In genomic region chr1:145978860-145979745, GRCh38 we compare ENCODE assay signal across 8 cellular contexts. TPM values are rescaled to one million over a fixed set of nuclear protein-coding genes. Genes with fewer than 3 reads are reported as not detected.
DNase-seq lines count a peak whose midpoint lies in the region; ATAC-seq and TF ChIP-seq lines count a peak whose summit lies in the region.

No MANE protein-coding gene starts in this region.

- H3K9me3 Mint-ChIP-seq in activated naive CD4-positive, alpha-beta T cell treated with anti-CD3 and anti-CD28 coated beads, Interleukin-2, amount 50 U/mL, for 72 hours: no peaks in the 10 kb centered on the region
- no peaks in the 10 kb centered on the region for H3K9me3 Mint-ChIP-seq in type B pancreatic cell

- ATAC-seq in activated naive CD4-positive, alpha-beta T cell treated with anti-CD3 and anti-CD28 coated beads, Interleukin-2, amount 50 U/mL, for 72 hours: peak; percentile 88 to 89

- H3K9me2 ChIP-seq in Loucy (replicated peaks; ENCODE audit: low read depth, low read length): no peaks in the 10 kb centered on the region

- no peaks in the 10 kb centered on the region for H3K36me3 Mint-ChIP-seq in activated naive CD4-positive, alpha-beta T cell treated with anti-CD3 and anti-CD28 coated beads, Interleukin-2, amount 50 U/mL, for 72 hours
- H3K36me3 Mint-ChIP-seq in type B pancreatic cell: no peaks in the 10 kb centered on the region

- no peak overlapping the region for H3K4me3 Mint-ChIP-seq in type B pancreatic cell

- no peaks in the 10 kb centered on the region for H3K36me3 ChIP-seq in H7 (replicated peaks; ENCODE audit: control insufficient read depth, insufficient read depth, low read length)
- H3K36me3 ChIP-seq in Loucy (ENCODE audit: insufficient read depth, low read length): no peaks in the 10 kb centered on the region
- H3K36me3 ChIP-seq in osteoblast (ENCODE audit: insufficient read depth, low read length): no peaks in the 10 kb centered on the region

- H3K27me3 Mint-ChIP-seq in type B pancreatic cell: no peaks in the 10 kb centered on the region

- intact Hi-C loops in head of caudate nucleus (cut with DNase I): no loop called here

- no peaks in the 10 kb centered on the region for H3K79me2 ChIP-seq in Loucy (ENCODE audit: insufficient read depth, low read length)
- H3K79me2 ChIP-seq in osteoblast (ENCODE audit: insufficient read depth, low read length): peaks cover 5% of the 10 kb centered on the region

- H3K4me1 Mint-ChIP-seq in type B pancreatic cell (ENCODE audit: unreplicated experiment): peaks cover 15% of the 10 kb centered on the region

- H3K27ac Mint-ChIP-seq in activated naive CD4-positive, alpha-beta T cell treated with anti-CD3 and anti-CD28 coated beads, Interleukin-2, amount 50 U/mL, for 72 hours: no peak overlapping the region
- no peak overlapping the region for H3K27ac Mint-ChIP-seq in type B pancreatic cell

- H3F3A ChIP-seq in Loucy (ENCODE audit: low read depth): peaks cover 9% of the 10 kb centered on the region; the same call in 1 of the 2 replicates

- no peak overlapping the region for H2AFZ ChIP-seq in Loucy (ENCODE audit: low read length)
- H2AFZ ChIP-seq in osteoblast (ENCODE audit: low read length): peak overlapping the region; percentile 37

- peaks cover 64% of the 10 kb centered on the region for H3K4me1 ChIP-seq in Loucy (ENCODE audit: insufficient read depth, low read length, poor library complexity, severe bottlenecking)
- peaks cover 34% of the 10 kb centered on the region for H3K4me1 ChIP-seq in osteoblast (ENCODE audit: insufficient read depth, low read length)

- no peaks in the 10 kb centered on the region for H4K20me1 ChIP-seq in Loucy (ENCODE audit: insufficient read depth, low read length, poor library complexity, severe bottlenecking)
- H4K20me1 ChIP-seq in osteoblast (ENCODE audit: insufficient read depth, low read length): no peaks in the 10 kb centered on the region

- in situ Hi-C loops in G401 (cut with HindIII; ENCODE audit: low sequenced_read_pairs): no loop called here
- in situ Hi-C loops in SK-MEL-5 (cut with HindIII; ENCODE audit: low pct_unique_long_range_greater_than_20kb, low sequenced_read_pairs): no loop called here

- peak; percentile 99 for DNase-seq in G401 (ENCODE audit: low spot score)
- peak; percentile 79 for DNase-seq in H7
- DNase-seq in SK-MEL-5 (ENCODE audit: low read depth, low spot score): peak; percentile 90
- peak; percentile 73 to 91 for DNase-seq in activated naive CD4-positive, alpha-beta T cell treated with anti-CD3 and anti-CD28 coated beads, Interleukin-2, amount 50 U/mL, for 72 hours (ENCODE audit: low spot score in 2 of 2)
- peak; percentile 51 to 97 (median 89) for DNase-seq in head of caudate nucleus
- peak; percentile 97 for DNase-seq in osteoblast (ENCODE audit: insufficient read length, low spot score, missing footprints)
- peak; percentile 82 for DNase-seq in type B pancreatic cell (ENCODE audit: extremely low spot score, unreplicated experiment)

- H3K9me3 ChIP-seq in Loucy (ENCODE audit: insufficient read depth, low read depth, low read length) (no peaks in the 10 kb centered on the region), osteoblast (ENCODE audit: low read depth, low read length) (no peaks in the 10 kb centered on the region)

- peak overlapping the region; percentile 95 for H3K27ac ChIP-seq in osteoblast (ENCODE audit: low read depth, low read length)

- peak overlapping the region; percentile 84 for H3K9ac ChIP-seq in Loucy (ENCODE audit: low read depth, low read length, poor library complexity, severe bottlenecking)

- H3K27me3 ChIP-seq in H7 (ENCODE audit: control insufficient read depth, insufficient read depth, low read length) (peaks cover 2% of the 10 kb centered on the region; the same call in 1 of the 2 replicates), Loucy (ENCODE audit: insufficient read depth, low read length, poor library complexity, severe bottlenecking) (no peaks in the 10 kb centered on the region), osteoblast (ENCODE audit: insufficient read depth, low read length) (no peaks in the 10 kb centered on the region)

- H3K4me2 ChIP-seq in Loucy (ENCODE audit: low read depth, low read length, poor library complexity, severe bottlenecking) (peak overlapping the region; percentile 87), osteoblast (ENCODE audit: insufficient read depth, low read length) (peak overlapping the region; percentile 79)

- H3K4me3 ChIP-seq in H7 (ENCODE audit: insufficient read depth, low read depth, low read length) (peak overlapping the region; percentile 15), Loucy (ENCODE audit: low read length, poor library complexity, severe bottlenecking) (peak overlapping the region; percentile 70), osteoblast (ENCODE audit: insufficient read depth, low read length) (peak overlapping the region; percentile 51)

- TF ChIP-seq CTCF in Loucy (conservative IDR thresholded peaks at IDR 0.05; ENCODE audit: low read length) (peak; percentile 69), osteoblast (IDR thresholded peaks at IDR 0.05; ENCODE audit: extremely low read depth, low read depth, low read length) (peak; percentile 38), type B pancreatic cell (conservative IDR thresholded peaks at IDR 0.05) (peak; percentile 47)

RNA-seq across cellular contexts. Expression of gene POLR3GL, which starts 14.6 kb away (rescaled TPM):
- total RNA-seq in G401 (2014; rRNA removed; shearing (Covaris generic)): 13.4 and 13.5 TPM in 2 replicates
- total RNA-seq in H7 (2014; rRNA removed; shearing (Covaris generic)): 6.3 and 11.6 TPM in 2 replicates
- 25.8 and 26.0 TPM in 2 replicates for total RNA-seq in SK-MEL-5 (2014; rRNA removed; shearing (Covaris generic))
- polyA plus RNA-seq in SK-MEL-5 (2015; cell fraction: cytosol; rRNA removed): 26.6 and 34.6 TPM in 2 replicates
- polyA plus RNA-seq in SK-MEL-5 (2015; cell fraction: nucleus; rRNA removed): 38.5 and 43.6 TPM in 2 replicates
- total RNA-seq in activated naive CD4-positive, alpha-beta T cell treated with anti-CD3 and anti-CD28 coated beads, Interleukin-2, amount 50 U/mL, for 72 hours: 10 to 100 TPM; 22.0 to 31.9 TPM
- total RNA-seq in osteoblast: 9.4 and 13.3 TPM in 2 replicates
- total RNA-seq in type B pancreatic cell (ENCODE audit: low replicate concordance): 8.5 and 14.1 TPM in 2 replicates

RNA-seq across cellular contexts. Expression of gene ANKRD34A, which starts 14.7 kb away (rescaled TPM):
- total RNA-seq in G401 (2014; rRNA removed; shearing (Covaris generic)): 2.5 and 16.1 TPM in 2 replicates
- 0.52 and 0.62 TPM in 2 replicates for total RNA-seq in H7 (2014; rRNA removed; shearing (Covaris generic))
- total RNA-seq in SK-MEL-5 (2014; rRNA removed; shearing (Covaris generic)): 1.1 and 1.2 TPM in 2 replicates
- 2.2 and 4.1 TPM in 2 replicates for polyA plus RNA-seq in SK-MEL-5 (2015; cell fraction: cytosol; rRNA removed)
- polyA plus RNA-seq in SK-MEL-5 (2015; cell fraction: nucleus; rRNA removed): 9.3 and 13.0 TPM in 2 replicates
- 1 to 10 TPM; 5.4 to 9.1 TPM for total RNA-seq in activated naive CD4-positive, alpha-beta T cell treated with anti-CD3 and anti-CD28 coated beads, Interleukin-2, amount 50 U/mL, for 72 hours
- total RNA-seq in osteoblast (0.59 and 1.1 TPM in 2 replicates), type B pancreatic cell (ENCODE audit: low replicate concordance) (0.12 and 0.94 TPM in 2 replicates)

RNA-seq across cellular contexts. Expression of gene TXNIP, which starts 17.3 kb away (rescaled TPM):
- total RNA-seq in G401 (2014; rRNA removed; shearing (Covaris generic)): 1.8 and 4.7 TPM in 2 replicates
- total RNA-seq in H7 (2014; rRNA removed; shearing (Covaris generic)): 24.6 and 90.7 TPM in 2 replicates
- 10.6 and 11.2 TPM in 2 replicates for total RNA-seq in SK-MEL-5 (2014; rRNA removed; shearing (Covaris generic))
- 62.8 and 80.2 TPM in 2 replicates for polyA plus RNA-seq in SK-MEL-5 (2015; cell fraction: cytosol; rRNA removed)
- 109 and 152 TPM in 2 replicates for polyA plus RNA-seq in SK-MEL-5 (2015; cell fraction: nucleus; rRNA removed)
- total RNA-seq in activated naive CD4-positive, alpha-beta T cell treated with anti-CD3 and anti-CD28 coated beads, Interleukin-2, amount 50 U/mL, for 72 hours: 100 to 1,000 TPM in 1 of 2 donors, 10 to 100 TPM in 1; 67.9 to 120 TPM
- 400 and 529 TPM in 2 replicates for total RNA-seq in osteoblast
- 88.8 and 96.7 TPM in 2 replicates for total RNA-seq in type B pancreatic cell (ENCODE audit: low replicate concordance)

RNA-seq across cellular contexts. Expression of gene LIX1L, which starts 21.3 kb away (rescaled TPM):
- total RNA-seq in G401 (2014; rRNA removed; shearing (Covaris generic)): 31.7 and 32.1 TPM in 2 replicates
- 23.0 and 24.3 TPM in 2 replicates for total RNA-seq in H7 (2014; rRNA removed; shearing (Covaris generic))
- 45.1 and 49.7 TPM in 2 replicates for total RNA-seq in SK-MEL-5 (2014; rRNA removed; shearing (Covaris generic))
- 92.9 and 93.2 TPM in 2 replicates for polyA plus RNA-seq in SK-MEL-5 (2015; cell fraction: cytosol; rRNA removed)
- 20.2 and 22.5 TPM in 2 replicates for polyA plus RNA-seq in SK-MEL-5 (2015; cell fraction: nucleus; rRNA removed)
- total RNA-seq in activated naive CD4-positive, alpha-beta T cell treated with anti-CD3 and anti-CD28 coated beads, Interleukin-2, amount 50 U/mL, for 72 hours: 10 to 100 TPM; 47.9 to 50.1 TPM
- total RNA-seq in osteoblast (33.3 and 33.7 TPM in 2 replicates), type B pancreatic cell (ENCODE audit: low replicate concordance) (2.4 and 24.2 TPM in 2 replicates)

RNA-seq across cellular contexts. Expression of gene HJV, which starts 42.4 kb away (rescaled TPM):
- not detected in 2 replicates for total RNA-seq in G401 (2014; rRNA removed; shearing (Covaris generic))
- 0.24 and 1.2 TPM in 2 replicates for total RNA-seq in H7 (2014; rRNA removed; shearing (Covaris generic))
- total RNA-seq in SK-MEL-5 (2014; rRNA removed; shearing (Covaris generic)): not detected in 2 replicates
- polyA plus RNA-seq in SK-MEL-5 (2015; cell fraction: cytosol; rRNA removed): not detected in 2 replicates
- polyA plus RNA-seq in SK-MEL-5 (2015; cell fraction: nucleus; rRNA removed): not detected in 2 replicates
- total RNA-seq in activated naive CD4-positive, alpha-beta T cell treated with anti-CD3 and anti-CD28 coated beads, Interleukin-2, amount 50 U/mL, for 72 hours: not detected
- total RNA-seq in osteoblast (not detected in 2 replicates), type B pancreatic cell (ENCODE audit: low replicate concordance) (not detected in 2 replicates)

Comparison
In these comparisons a context has a peak if more than half of its experiments do, and no peak if none do; other contexts are left out.
1. Peak in every context shown above with its lines: DNase-seq, ATAC-seq, H3K4me3 ChIP-seq and H3K27ac ChIP-seq.
2. H3K4me3 ChIP-seq: peak in every context shown above with its lines; median percentile 70 in Loucy; 51 in osteoblast; 15 in H7.